Comparison of ENCODE assay signal across 24 cellular contexts in genomic region chr3:143807987-143808386, GRCh38.
"Had no signal": no experiment of that assay in that cellular context is flagged by ENCODE, and none has a peak within 500 bp of the region (broad histone marks: within the 10 kb centered on the region; RNA-seq: fewer than 3 reads in every experiment).

No MANE protein-coding gene starts in this region.

- H3K4me3 Mint-ChIP-seq: endodermal cell; naive thymus-derived CD8-positive, alpha-beta T cell; nephron progenitor cell; type B pancreatic cell had no signal

- H3K27me3 Mint-ChIP-seq: naive thymus-derived CD8-positive, alpha-beta T cell; type B pancreatic cell had no signal

- H3K9me3 Mint-ChIP-seq: endodermal cell; naive thymus-derived CD8-positive, alpha-beta T cell; nephron progenitor cell; type B pancreatic cell had no signal

- H3K4me3 ChIP-seq: gastrocnemius medialis, prostate gland, right atrium auricular region, smooth muscle cell, stomach, thyroid gland had no signal

- H3K27ac ChIP-seq: epithelial cell of prostate, gastrocnemius medialis, prostate gland, right atrium auricular region, thyroid gland had no signal

- H3K27ac Mint-ChIP-seq: endodermal cell; naive thymus-derived CD8-positive, alpha-beta T cell; nephron progenitor cell; type B pancreatic cell had no signal

- H3K9me3 ChIP-seq: gastrocnemius medialis, prostate gland, right atrium auricular region, stomach, thyroid gland had no signal

- H3K4me2 ChIP-seq: smooth muscle cell had no signal

- ATAC-seq: esophagus mucosa; gastrocnemius medialis; left lobe of liver; naive thymus-derived CD8-positive, alpha-beta T cell; sciatic nerve had no signal

- H3K36me3 ChIP-seq: gastrocnemius medialis, prostate gland, right atrium auricular region, stomach, thyroid gland had no signal

- DNase-seq: effector CD8-positive, alpha-beta T cell; endodermal cell; foreskin fibroblast; gastrocnemius medialis; head of caudate nucleus; kidney; naive thymus-derived CD8-positive, alpha-beta T cell; nephron progenitor cell; nucleus accumbens; stimulated activated CD4-positive, alpha-beta T cell treated with anti-CD3 and anti-CD28 coated beads, Interleukin-12 subunit alpha, Interleukin-12 subunit beta, amount 100 ng/mL, for 4 hours; stimulated activated CD4-positive, alpha-beta T cell treated with anti-CD3 and anti-CD28 coated beads, Interleukin-1b, Interleukin-23, amount 100 ng/mL, for 48 hours; stimulated activated CD4-positive, alpha-beta T cell treated with anti-CD3 and anti-CD28 coated beads, Interleukin-4, amount 100 ng/mL, for 1 hour; stimulated activated CD8-positive, alpha-beta memory T cell treated with anti-CD3 and anti-CD28 coated beads, Interleukin-4, amount 100 ng/mL, for 48 hours; stimulated activated naive CD4-positive, alpha-beta T cell treated with Interleukin-2 at 50 U/mL for 16 hours; stomach; thyroid gland had no signal

- H3K27me3 ChIP-seq: gastrocnemius medialis, right atrium auricular region, stomach, thyroid gland had no signal

- H3K36me3 Mint-ChIP-seq: type B pancreatic cell had no signal

- H3K4me1 ChIP-seq: prostate gland had no signal
